Comparison of ENCODE assay signal across 1 cellular context in the genomic region with DNA sequence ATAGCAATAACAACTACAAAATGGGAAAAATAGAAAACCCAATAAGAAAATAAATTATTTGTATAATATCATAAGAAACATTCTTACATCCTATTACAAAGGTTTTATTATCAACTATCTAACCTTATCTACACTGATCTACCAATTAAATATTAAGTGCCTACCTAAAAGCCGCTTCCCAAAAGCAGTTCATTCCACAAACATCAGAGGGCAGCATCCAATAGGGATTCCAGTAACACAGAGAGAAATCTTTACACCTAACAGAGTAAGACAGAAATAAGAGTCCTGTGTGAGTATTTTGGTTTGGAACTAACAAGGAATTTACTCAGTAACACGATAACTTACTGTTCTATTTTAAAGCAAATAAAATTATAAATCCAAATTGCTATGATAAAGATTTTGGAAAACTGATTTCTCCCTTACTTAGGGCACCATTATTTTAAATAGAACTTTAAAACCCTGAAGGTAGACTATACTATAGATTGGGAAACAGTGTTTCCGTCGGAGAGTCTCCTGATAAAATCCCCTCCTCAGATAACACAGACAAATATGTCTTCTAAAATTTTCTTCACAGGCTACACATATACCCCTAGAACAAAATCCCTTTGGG.
A peak's percentile ranks its signal among the peaks of the same experiment; 100 is the strongest.
TF ChIP-seq lines count a peak whose summit lies in the region.

No MANE protein-coding gene starts in this region.

TF ChIP-seq in HepG2, 621 proteins besides CTCF, POLR2A, EP300 and RAD21 (continued from another document):
- TF ChIP-seq, protein P1, sequence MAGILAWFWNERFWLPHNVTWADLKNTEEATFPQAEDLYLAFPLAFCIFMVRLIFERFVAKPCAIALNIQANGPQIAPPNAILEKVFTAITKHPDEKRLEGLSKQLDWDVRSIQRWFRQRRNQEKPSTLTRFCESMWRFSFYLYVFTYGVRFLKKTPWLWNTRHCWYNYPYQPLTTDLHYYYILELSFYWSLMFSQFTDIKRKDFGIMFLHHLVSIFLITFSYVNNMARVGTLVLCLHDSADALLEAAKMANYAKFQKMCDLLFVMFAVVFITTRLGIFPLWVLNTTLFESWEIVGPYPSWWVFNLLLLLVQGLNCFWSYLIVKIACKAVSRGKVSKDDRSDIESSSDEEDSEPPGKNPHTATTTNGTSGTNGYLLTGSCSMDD (CRISPR knock-in tag; IDR thresholded peaks at IDR 0.05): no peak
- TF ChIP-seq JUNB (CRISPR knock-in tag; IDR thresholded peaks at IDR 0.05; ENCODE audit: borderline replicate concordance) (no peak), SIN3A (IDR thresholded peaks at IDR 0.05; ENCODE audit: borderline replicate concordance, low read depth, low read length) (no peak), PLRG1 (conservative IDR thresholded peaks at IDR 0.05) (no peak), SMC3 (IDR thresholded peaks at IDR 0.05; ENCODE audit: low read length) (peak; percentile 83), SMAD1 (CRISPR knock-in tag; IDR thresholded peaks at IDR 0.05; ENCODE audit: borderline replicate concordance, low read depth) (no peak), ZNF230 (CRISPR knock-in tag; IDR thresholded peaks at IDR 0.05) (no peak)
- TF ChIP-seq, protein P2, sequence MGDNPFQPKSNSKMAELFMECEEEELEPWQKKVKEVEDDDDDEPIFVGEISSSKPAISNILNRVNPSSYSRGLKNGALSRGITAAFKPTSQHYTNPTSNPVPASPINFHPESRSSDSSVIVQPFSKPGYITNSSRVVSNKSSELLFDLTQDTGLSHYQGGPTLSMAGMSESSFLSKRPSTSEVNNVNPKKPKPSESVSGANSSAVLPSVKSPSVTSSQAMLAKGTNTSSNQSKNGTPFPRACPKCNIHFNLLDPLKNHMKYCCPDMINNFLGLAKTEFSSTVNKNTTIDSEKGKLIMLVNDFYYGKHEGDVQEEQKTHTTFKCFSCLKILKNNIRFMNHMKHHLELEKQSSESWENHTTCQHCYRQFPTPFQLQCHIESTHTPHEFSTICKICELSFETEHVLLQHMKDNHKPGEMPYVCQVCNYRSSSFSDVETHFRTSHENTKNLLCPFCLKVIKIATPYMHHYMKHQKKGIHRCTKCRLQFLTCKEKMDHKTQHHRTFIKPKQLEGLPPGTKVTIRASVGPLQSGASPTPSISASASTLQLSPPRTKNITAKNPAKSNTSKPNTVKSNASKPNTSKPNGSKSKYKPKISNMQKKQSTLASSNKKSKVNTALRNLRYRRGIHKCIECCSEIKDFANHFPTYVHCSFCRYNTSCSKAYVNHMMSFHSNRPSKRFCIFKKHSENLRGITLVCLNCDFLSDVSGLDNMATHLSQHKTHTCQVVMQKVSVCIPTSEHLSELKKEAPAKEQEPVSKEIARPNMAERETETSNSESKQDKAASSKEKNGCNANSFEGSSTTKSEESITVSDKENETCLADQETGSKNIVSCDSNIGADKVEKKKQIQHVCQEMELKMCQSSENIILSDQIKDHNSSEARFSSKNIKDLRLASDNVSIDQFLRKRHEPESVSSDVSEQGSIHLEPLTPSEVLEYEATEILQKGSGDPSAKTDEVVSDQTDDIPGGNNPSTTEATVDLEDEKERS (CRISPR knock-in tag; IDR thresholded peaks at IDR 0.05): no peak
- TF ChIP-seq, protein P3, sequence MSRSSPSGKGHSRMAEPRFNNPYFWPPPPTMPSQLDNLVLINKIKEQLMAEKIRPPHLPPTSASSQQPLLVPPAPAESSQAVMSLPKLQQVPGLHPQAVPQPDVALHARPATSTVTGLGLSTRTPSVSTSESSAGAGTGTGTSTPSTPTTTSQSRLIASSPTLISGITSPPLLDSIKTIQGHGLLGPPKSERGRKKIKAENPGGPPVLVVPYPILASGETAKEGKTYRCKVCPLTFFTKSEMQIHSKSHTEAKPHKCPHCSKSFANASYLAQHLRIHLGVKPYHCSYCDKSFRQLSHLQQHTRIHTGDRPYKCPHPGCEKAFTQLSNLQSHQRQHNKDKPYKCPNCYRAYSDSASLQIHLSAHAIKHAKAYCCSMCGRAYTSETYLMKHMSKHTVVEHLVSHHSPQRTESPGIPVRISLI (CRISPR knock-in tag; IDR thresholded peaks at IDR 0.05; ENCODE audit: borderline replicate concordance): no peak
- TF ChIP-seq, protein P4, sequence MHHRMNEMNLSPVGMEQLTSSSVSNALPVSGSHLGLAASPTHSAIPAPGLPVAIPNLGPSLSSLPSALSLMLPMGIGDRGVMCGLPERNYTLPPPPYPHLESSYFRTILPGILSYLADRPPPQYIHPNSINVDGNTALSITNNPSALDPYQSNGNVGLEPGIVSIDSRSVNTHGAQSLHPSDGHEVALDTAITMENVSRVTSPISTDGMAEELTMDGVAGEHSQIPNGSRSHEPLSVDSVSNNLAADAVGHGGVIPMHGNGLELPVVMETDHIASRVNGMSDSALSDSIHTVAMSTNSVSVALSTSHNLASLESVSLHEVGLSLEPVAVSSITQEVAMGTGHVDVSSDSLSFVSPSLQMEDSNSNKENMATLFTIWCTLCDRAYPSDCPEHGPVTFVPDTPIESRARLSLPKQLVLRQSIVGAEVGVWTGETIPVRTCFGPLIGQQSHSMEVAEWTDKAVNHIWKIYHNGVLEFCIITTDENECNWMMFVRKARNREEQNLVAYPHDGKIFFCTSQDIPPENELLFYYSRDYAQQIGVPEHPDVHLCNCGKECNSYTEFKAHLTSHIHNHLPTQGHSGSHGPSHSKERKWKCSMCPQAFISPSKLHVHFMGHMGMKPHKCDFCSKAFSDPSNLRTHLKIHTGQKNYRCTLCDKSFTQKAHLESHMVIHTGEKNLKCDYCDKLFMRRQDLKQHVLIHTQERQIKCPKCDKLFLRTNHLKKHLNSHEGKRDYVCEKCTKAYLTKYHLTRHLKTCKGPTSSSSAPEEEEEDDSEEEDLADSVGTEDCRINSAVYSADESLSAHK (CRISPR knock-in tag; IDR thresholded peaks at IDR 0.05; ENCODE audit: borderline replicate concordance): no peak
- TF ChIP-seq, protein P5, sequence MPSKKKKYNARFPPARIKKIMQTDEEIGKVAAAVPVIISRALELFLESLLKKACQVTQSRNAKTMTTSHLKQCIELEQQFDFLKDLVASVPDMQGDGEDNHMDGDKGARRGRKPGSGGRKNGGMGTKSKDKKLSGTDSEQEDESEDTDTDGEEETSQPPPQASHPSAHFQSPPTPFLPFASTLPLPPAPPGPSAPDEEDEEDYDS (CRISPR knock-in tag; IDR thresholded peaks at IDR 0.05): no peak
- TF ChIP-seq, protein P6, sequence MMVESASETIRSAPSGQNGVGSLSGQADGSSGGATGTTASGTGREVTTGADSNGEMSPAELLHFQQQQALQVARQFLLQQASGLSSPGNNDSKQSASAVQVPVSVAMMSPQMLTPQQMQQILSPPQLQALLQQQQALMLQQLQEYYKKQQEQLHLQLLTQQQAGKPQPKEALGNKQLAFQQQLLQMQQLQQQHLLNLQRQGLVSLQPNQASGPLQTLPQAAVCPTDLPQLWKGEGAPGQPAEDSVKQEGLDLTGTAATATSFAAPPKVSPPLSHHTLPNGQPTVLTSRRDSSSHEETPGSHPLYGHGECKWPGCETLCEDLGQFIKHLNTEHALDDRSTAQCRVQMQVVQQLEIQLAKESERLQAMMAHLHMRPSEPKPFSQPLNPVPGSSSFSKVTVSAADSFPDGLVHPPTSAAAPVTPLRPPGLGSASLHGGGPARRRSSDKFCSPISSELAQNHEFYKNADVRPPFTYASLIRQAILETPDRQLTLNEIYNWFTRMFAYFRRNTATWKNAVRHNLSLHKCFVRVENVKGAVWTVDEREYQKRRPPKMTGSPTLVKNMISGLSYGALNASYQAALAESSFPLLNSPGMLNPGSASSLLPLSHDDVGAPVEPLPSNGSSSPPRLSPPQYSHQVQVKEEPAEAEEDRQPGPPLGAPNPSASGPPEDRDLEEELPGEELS (CRISPR knock-in tag; IDR thresholded peaks at IDR 0.05): no peak
